In the genomic region with DNA sequence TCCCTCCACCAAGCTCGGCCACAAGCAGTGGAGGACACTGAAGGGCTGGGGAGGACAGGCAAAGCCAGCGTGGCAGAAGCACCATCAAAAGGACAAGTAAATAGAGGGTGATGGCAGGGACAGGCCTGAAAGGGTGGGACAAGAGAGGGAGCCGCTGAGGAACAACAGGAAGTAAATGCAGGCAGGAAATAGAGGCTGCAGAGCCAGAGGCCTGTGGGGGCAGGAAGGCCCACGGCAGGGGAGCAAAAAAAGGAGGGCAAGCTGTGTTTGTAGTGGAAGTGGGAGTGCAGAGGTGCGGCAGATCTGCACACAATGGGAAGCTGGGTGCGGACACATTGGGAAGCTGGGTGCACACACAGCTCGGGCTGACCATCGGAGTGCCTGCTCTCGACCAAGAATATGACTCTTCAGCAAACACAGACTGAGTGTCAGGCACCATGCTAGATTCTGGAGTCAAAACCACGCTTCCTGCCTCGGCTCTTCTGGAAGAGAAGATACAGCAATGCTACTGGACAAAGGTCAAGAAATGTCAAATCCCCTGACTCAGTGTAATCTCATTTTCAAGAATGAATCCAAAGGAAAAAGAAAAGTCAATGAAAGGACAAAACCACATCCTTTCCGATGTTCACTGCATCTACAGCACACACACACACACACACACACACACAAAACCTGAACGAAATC, we compare ENCODE assay signal across 17 cellular contexts. TPM values are rescaled to one million over a fixed set of nuclear protein-coding genes. Genes with fewer than 3 reads are reported as not detected.
DNase-seq lines count a peak whose midpoint lies in the region; ATAC-seq and TF ChIP-seq lines count a peak whose summit lies in the region.
"Had no signal": no experiment of that assay in that cellular context is flagged by ENCODE, and none has a peak within 500 bp of the region (broad histone marks: within the 10 kb centered on the region; RNA-seq: fewer than 3 reads in every experiment).

No MANE protein-coding gene starts in this region.

- no peaks in the 10 kb centered on the region for H3K27me3 ChIP-seq in MG63

- H3K36me3 ChIP-seq in MG63 = peaks cover 6% of the 10 kb centered on the region

- no peak overlapping the region for H3K4me3 ChIP-seq in choroid plexus epithelial cell (ENCODE audit: low read depth, low read length)
- no peak overlapping the region for H3K4me3 ChIP-seq in MG63
- H3K4me3 ChIP-seq: GM23338, psoas muscle had no signal

- no peak for TF ChIP-seq CTCF in choroid plexus epithelial cell (conservative IDR thresholded peaks at IDR 0.05; ENCODE audit: low read depth, low read length)

- H3K9me3 ChIP-seq in MG63 = peaks cover 2% of the 10 kb centered on the region; the same call in 1 of the 2 replicates

- H3K4me3 Mint-ChIP-seq in activated naive CD4-positive, alpha-beta T cell treated with anti-CD3 and anti-CD28 coated beads for 36 hours = no peak overlapping the region
- H3K4me3 Mint-ChIP-seq in T-helper 2 cell treated with Interferon-gamma antibody and Interleukin-4, amounts not matched to agents 5 μg/mL and 100 μg/mL, for 36 hours = peak overlapping the region; percentile 52
- peak overlapping the region; percentile 1 to 34 for H3K4me3 Mint-ChIP-seq in stimulated activated naive CD8-positive, alpha-beta T cell treated with anti-CD3 and anti-CD28 coated beads, Interleukin-15, amount 100 ng/mL, for 72 hours
- H3K4me3 Mint-ChIP-seq: dendritic cell treated with granulocyte-macrophage colony-stimulating factor and Interleukin-4, amounts not matched to agents 40 ng/mL and 50 ng/mL, for 4 days; GM23338 had no signal

- H3K27ac Mint-ChIP-seq in activated naive CD4-positive, alpha-beta T cell treated with anti-CD3 and anti-CD28 coated beads for 36 hours = no peak overlapping the region
- H3K27ac Mint-ChIP-seq in T-helper 2 cell treated with Interferon-gamma antibody and Interleukin-4, amounts not matched to agents 5 μg/mL and 100 μg/mL, for 36 hours = peak overlapping the region; percentile 52
- peak overlapping the region in 1 of 2 donors; percentile 66 for H3K27ac Mint-ChIP-seq in stimulated activated naive CD8-positive, alpha-beta T cell treated with anti-CD3 and anti-CD28 coated beads, Interleukin-15, amount 100 ng/mL, for 72 hours
- H3K27ac Mint-ChIP-seq: dendritic cell treated with granulocyte-macrophage colony-stimulating factor and Interleukin-4, amounts not matched to agents 40 ng/mL and 50 ng/mL, for 4 days; GM23338 had no signal

- ATAC-seq in stimulated activated naive CD8-positive, alpha-beta T cell treated with anti-CD3 and anti-CD28 coated beads, Interleukin-15, amount 100 ng/mL, for 72 hours = no peak
- ATAC-seq: GM23338, psoas muscle had no signal

- no peaks in the 10 kb centered on the region for H3K9me3 Mint-ChIP-seq in activated naive CD4-positive, alpha-beta T cell treated with anti-CD3 and anti-CD28 coated beads for 36 hours
- peaks cover 4% of the 10 kb centered on the region for H3K9me3 Mint-ChIP-seq in T-helper 2 cell treated with Interferon-gamma antibody and Interleukin-4, amounts not matched to agents 5 μg/mL and 100 μg/mL, for 36 hours
- no peaks in the 10 kb centered on the region for H3K9me3 Mint-ChIP-seq in stimulated activated naive CD8-positive, alpha-beta T cell treated with anti-CD3 and anti-CD28 coated beads, Interleukin-15, amount 100 ng/mL, for 72 hours
- H3K9me3 Mint-ChIP-seq: dendritic cell treated with granulocyte-macrophage colony-stimulating factor and Interleukin-4, amounts not matched to agents 40 ng/mL and 50 ng/mL, for 4 days; GM23338 had no signal

- H3K36me3 Mint-ChIP-seq in activated naive CD4-positive, alpha-beta T cell treated with anti-CD3 and anti-CD28 coated beads for 36 hours (ENCODE audit: low read depth) = peaks cover 22% of the 10 kb centered on the region
- peaks cover 35% of the 10 kb centered on the region for H3K36me3 Mint-ChIP-seq in T-helper 2 cell treated with Interferon-gamma antibody and Interleukin-4, amounts not matched to agents 5 μg/mL and 100 μg/mL, for 36 hours (ENCODE audit: low read depth)

- H3K4me1 Mint-ChIP-seq in activated naive CD4-positive, alpha-beta T cell treated with anti-CD3 and anti-CD28 coated beads for 36 hours (ENCODE audit: low read depth) = peaks cover 37% of the 10 kb centered on the region
- H3K4me1 Mint-ChIP-seq in T-helper 2 cell treated with Interferon-gamma antibody and Interleukin-4, amounts not matched to agents 5 μg/mL and 100 μg/mL, for 36 hours (ENCODE audit: low read depth) = peaks cover 35% of the 10 kb centered on the region
- H3K4me1 Mint-ChIP-seq in stimulated activated naive CD8-positive, alpha-beta T cell treated with anti-CD3 and anti-CD28 coated beads, Interleukin-15, amount 100 ng/mL, for 72 hours = peaks cover 26% of the 10 kb centered on the region

- intact Hi-C loops in activated naive CD4-positive, alpha-beta T cell treated with anti-CD3 and anti-CD28 coated beads for 36 hours (cut with micrococcal nuclease) = no loop called here

- CTCF ChIA-PET in activated naive CD4-positive, alpha-beta T cell treated with anti-CD3 and anti-CD28 coated beads for 36 hours (lab: Charles Lee) = no interaction called here

- peak; percentile 37 for DNase-seq in activated naive CD4-positive, alpha-beta T cell treated with anti-CD3 and anti-CD28 coated beads for 36 hours
- no peak for DNase-seq in activated naive CD4-positive, alpha-beta T cell treated with anti-CD3 and anti-CD28 coated beads, Interleukin-2, amount 50 U/mL, for 16 hours
- DNase-seq in T-helper 2 cell treated with Interferon-gamma antibody and Interleukin-4, amounts not matched to agents 5 μg/mL and 100 μg/mL, for 36 hours (ENCODE audit: low spot score) = peak; percentile 48
- DNase-seq in choroid plexus epithelial cell (ENCODE audit: low read depth) (peak; percentile 39), MG63 (no peak), iPS-NIHi7 (ENCODE audit: extremely low spot score) (no peak), SK-N-DZ (ENCODE audit: low spot score) (no peak)
- DNase-seq in stimulated activated naive CD8-positive, alpha-beta T cell treated with anti-CD3 and anti-CD28 coated beads, Interleukin-15, amount 100 ng/mL, for 72 hours = no peak
- DNase-seq: activated CD4-positive, CD25-positive, alpha-beta regulatory T cell treated with anti-CD3 and anti-CD28 coated beads, Interleukin-2, amount 50 U/mL, for 72 hours; psoas muscle; SIG-M5; stimulated activated CD8-positive, alpha-beta memory T cell treated with anti-CD3 and anti-CD28 coated beads, Interleukin-4, amount 100 ng/mL, for 48 hours had no signal

- no peaks in the 10 kb centered on the region for H3K27me3 Mint-ChIP-seq in activated naive CD4-positive, alpha-beta T cell treated with anti-CD3 and anti-CD28 coated beads for 36 hours (ENCODE audit: low read depth)
- no peaks in the 10 kb centered on the region for H3K27me3 Mint-ChIP-seq in T-helper 2 cell treated with Interferon-gamma antibody and Interleukin-4, amounts not matched to agents 5 μg/mL and 100 μg/mL, for 36 hours (ENCODE audit: low read depth)
- H3K27me3 Mint-ChIP-seq in stimulated activated naive CD8-positive, alpha-beta T cell treated with anti-CD3 and anti-CD28 coated beads, Interleukin-15, amount 100 ng/mL, for 72 hours = no peaks in the 10 kb centered on the region
- H3K27me3 Mint-ChIP-seq: dendritic cell treated with granulocyte-macrophage colony-stimulating factor and Interleukin-4, amounts not matched to agents 40 ng/mL and 50 ng/mL, for 4 days had no signal

RNA-seq across cellular contexts. Expression of a gene that starts 40.4 kb away (rescaled TPM):
- total RNA-seq in activated naive CD4-positive, alpha-beta T cell treated with anti-CD3 and anti-CD28 coated beads for 36 hours = 1 to 10 TPM; 9.3 to 9.8 TPM
- 14.2 and 19.1 TPM in 2 replicates for total RNA-seq in MG63 (2014; rRNA removed; shearing (Covaris generic); ENCODE audit: low replicate concordance)
- 9.6 and 10.6 TPM in 2 replicates for polyA plus RNA-seq in SK-N-DZ (2014; cell fraction: cytosol; rRNA removed)
- 6.2 and 6.9 TPM in 2 replicates for polyA plus RNA-seq in SK-N-DZ (2014; cell fraction: nucleus; rRNA removed)

RNA-seq across cellular contexts. Expression of a gene that starts 40.6 kb away (rescaled TPM):
- total RNA-seq in activated naive CD4-positive, alpha-beta T cell treated with anti-CD3 and anti-CD28 coated beads for 36 hours = not detected
- not detected in 2 replicates for total RNA-seq in MG63 (2014; rRNA removed; shearing (Covaris generic); ENCODE audit: low replicate concordance)
- polyA plus RNA-seq in SK-N-DZ (2014; cell fraction: cytosol; rRNA removed) = not detected in 2 replicates
- not detected in 2 replicates for polyA plus RNA-seq in SK-N-DZ (2014; cell fraction: nucleus; rRNA removed)
- total RNA-seq: Daoy, GM23338, mononuclear cell, psoas muscle had no signal
- polyA plus RNA-seq: adipose tissue, GM23338, psoas muscle had no signal

Comparison
In these comparisons a context has a peak if more than half of its experiments do, and no peak if none do; other contexts are left out.
1. DNase-seq: peak in activated naive CD4-positive, alpha-beta T cell treated with anti-CD3 and anti-CD28 coated beads for 36 hours (single experiment), T-helper 2 cell treated with Interferon-gamma antibody and Interleukin-4, amounts not matched to agents 5 μg/mL and 100 μg/mL, for 36 hours (single experiment) and choroid plexus epithelial cell (single experiment); none in activated naive CD4-positive, alpha-beta T cell treated with anti-CD3 and anti-CD28 coated beads, Interleukin-2, amount 50 U/mL, for 16 hours (single experiment), stimulated activated naive CD8-positive, alpha-beta T cell treated with anti-CD3 and anti-CD28 coated beads, Interleukin-15, amount 100 ng/mL, for 72 hours (0 of 2), MG63 (single experiment), iPS-NIHi7 (single experiment) and SK-N-DZ (single experiment).